12 cellular contexts compared by ENCODE assay signal in the genomic region with DNA sequence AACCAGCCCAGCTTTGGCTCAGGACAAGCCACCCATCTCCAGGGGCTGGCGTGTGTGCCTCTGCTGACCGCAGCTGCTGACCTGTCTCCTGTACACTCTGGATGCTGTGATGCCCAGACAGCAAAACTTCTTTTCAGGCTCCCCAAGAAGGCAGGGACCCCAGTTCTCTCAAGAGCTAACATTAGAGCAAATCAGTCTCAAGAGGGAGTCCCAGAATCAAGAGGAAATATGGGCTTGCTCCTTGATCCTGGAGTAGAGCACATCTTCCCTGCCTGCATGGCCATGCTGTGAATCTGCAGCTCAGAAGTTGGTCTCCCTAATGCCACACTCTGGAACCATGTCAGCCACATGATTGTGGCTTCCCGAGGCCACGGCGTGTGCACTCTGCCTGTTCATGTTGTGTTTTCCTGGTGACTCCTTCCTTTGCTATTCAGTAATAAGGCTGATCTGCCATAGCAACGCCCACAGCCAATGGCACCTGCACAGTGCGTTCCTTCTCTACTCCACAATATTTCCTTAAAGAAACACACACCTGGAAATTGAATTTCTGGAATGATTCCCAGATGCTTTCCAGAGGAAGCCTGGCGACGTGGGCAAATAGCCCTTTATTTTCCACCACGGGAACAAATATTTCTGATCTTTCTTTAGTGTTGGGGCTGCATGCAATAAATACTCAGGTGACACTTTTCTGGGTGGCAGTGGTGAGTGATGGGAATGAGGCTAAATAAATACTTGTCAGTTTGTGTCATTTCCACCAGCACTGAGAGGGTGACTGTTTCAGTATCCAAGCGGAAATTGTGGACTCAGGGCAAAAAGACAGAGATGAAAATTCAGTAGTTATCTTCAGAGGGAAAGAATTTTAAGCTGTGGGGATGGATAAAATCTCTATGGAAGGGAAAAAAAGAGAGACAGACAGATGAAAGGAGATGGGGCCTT. TPM values are rescaled to one million over a fixed set of nuclear protein-coding genes. Genes with fewer than 3 reads are reported as not detected.
A peak's percentile ranks its signal among the peaks of the same experiment; 100 is the strongest.
DNase-seq lines count a peak whose midpoint lies in the region; ATAC-seq and TF ChIP-seq lines count a peak whose summit lies in the region.
"Had no signal": no experiment of that assay in that cellular context is flagged by ENCODE, and none has a peak within 500 bp of the region (broad histone marks: within the 10 kb centered on the region; RNA-seq: fewer than 3 reads in every experiment).

No MANE protein-coding gene starts in this region.

- no peak overlapping the region for H3K27ac ChIP-seq in upper lobe of right lung
- H3K27ac ChIP-seq: thoracic aorta had no signal

- intact Hi-C loops in upper lobe of right lung (cut with DNase I): no loop called here

- H3K9me3 ChIP-seq in upper lobe of right lung: no peaks in the 10 kb centered on the region
- H3K9me3 ChIP-seq: thoracic aorta had no signal

- no peaks in the 10 kb centered on the region for H3K4me1 ChIP-seq in upper lobe of right lung

- no peaks in the 10 kb centered on the region for H3K27me3 ChIP-seq in upper lobe of right lung

- DNase-seq in NCI-H526 (lab: John Stamatoyannopoulos, UW) (peak; percentile 25 to 39), NCI-H526 treated with DMSO at 0.1 percent for 48 hours (lab: John Stamatoyannopoulos, UW) (no peak), SW480 (ENCODE audit: low spot score) (peak; percentile 90), glomerular visceral epithelial cell (ENCODE audit: extremely low spot score) (peak; percentile 84), upper lobe of right lung (no peak), NOMO-1 treated with DMSO at 0.1 percent for 48 hours (lab: John Stamatoyannopoulos, UW; ENCODE audit: unreplicated experiment) (no peak), SKM-1 (lab: John Stamatoyannopoulos, UW; ENCODE audit: unreplicated experiment) (no peak)
- no peak for DNase-seq in activated CD8-positive, alpha-beta memory T cell treated with anti-CD3 and anti-CD28 coated beads, Interleukin-2, amount 50 U/mL, for 4 hours
- DNase-seq: activated CD4-positive, alpha-beta T cell treated with anti-CD3 and anti-CD28 coated beads, Interleukin-2, amount 50 U/mL, for 4 hours; AML-193; immature natural killer cell had no signal

- TF ChIP-seq CTCF in upper lobe of right lung (IDR thresholded peaks at IDR 0.05): no peak

- no peaks in the 10 kb centered on the region for H3K36me3 ChIP-seq in upper lobe of right lung
- H3K36me3 ChIP-seq: thoracic aorta had no signal

- peak; percentile 82 for ATAC-seq in upper lobe of right lung

- no peak overlapping the region for H3K4me3 ChIP-seq in upper lobe of right lung
- H3K4me3 ChIP-seq: thoracic aorta had no signal

RNA-seq across cellular contexts. Expression of a gene that starts 21.9 kb away (rescaled TPM):
- 25.6 TPM for total RNA-seq in upper lobe of right lung

Comparison
In these comparisons a context has a peak if more than half of its experiments do, and no peak if none do; other contexts are left out.
1. DNase-seq: peak in NCI-H526 (2 of 2), SW480 (single experiment) and glomerular visceral epithelial cell (single experiment); none in NCI-H526 treated with DMSO at 0.1 percent for 48 hours (single experiment), upper lobe of right lung (single experiment), activated CD8-positive, alpha-beta memory T cell treated with anti-CD3 and anti-CD28 coated beads, Interleukin-2, amount 50 U/mL, for 4 hours (single experiment), NOMO-1 treated with DMSO at 0.1 percent for 48 hours (single experiment) and SKM-1 (single experiment).